18 cellular contexts compared by ENCODE assay signal in the genomic region with DNA sequence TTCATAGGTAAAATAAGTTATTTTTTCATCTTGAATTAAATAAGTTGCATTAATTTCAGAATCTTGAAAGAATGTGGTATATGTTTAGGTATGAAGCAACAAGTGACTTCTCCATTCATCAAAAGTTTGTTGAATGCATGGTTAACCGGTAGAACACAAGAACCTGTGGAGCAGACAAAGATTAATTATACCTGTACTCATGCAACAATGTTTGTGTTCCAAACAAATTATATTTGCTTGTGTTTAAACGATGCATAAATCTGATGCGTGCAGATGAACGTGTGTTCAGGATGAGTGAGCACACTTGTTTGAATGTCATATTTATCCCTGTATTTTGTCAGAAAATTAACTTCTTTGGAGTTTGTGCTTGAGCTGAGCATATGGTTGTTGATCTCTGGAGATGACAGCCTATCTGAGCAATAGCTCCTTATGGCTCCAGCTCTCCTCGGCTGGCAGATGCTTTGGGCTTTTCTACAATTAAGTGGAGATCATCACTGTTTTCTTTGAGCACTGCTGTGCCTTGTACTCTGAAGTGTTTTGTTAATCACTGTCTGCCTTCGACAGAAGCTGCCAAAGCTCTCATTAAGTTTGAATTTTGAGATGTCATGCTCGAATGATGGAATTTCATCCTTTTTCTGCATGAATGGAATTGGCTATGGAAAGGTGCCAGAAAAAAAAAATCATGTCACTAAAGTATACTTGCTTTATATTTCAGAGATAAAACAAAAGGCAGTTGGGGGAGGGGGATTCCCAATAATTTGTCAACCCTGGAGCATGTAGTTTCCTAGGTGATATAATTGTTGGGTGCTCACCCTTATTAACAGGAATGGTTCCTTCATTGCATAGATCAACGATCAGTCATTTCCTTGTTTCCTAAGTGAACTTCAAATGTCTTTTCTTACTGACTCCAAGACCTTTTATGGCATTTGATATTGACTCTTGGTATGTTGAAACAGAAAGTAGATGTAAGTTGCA.
A peak's percentile ranks its signal among the peaks of the same experiment; 100 is the strongest.
DNase-seq lines count a peak whose midpoint lies in the region; ATAC-seq lines count a peak whose summit lies in the region.
"Had no signal": no experiment of that assay in that cellular context is flagged by ENCODE, and none has a peak within 500 bp of the region (broad histone marks: within the 10 kb centered on the region; RNA-seq: fewer than 3 reads in every experiment).

No MANE protein-coding gene starts in this region.

- no peak for ATAC-seq in HG03025 (IDR thresholded peaks at IDR 0.05; ENCODE audit: low FRiP score, unreplicated experiment)
- ATAC-seq: activated T-cell treated with anti-CD3 and anti-CD28 coated beads, Interleukin-2, amount 50 U/mL, for 4 hours; HCT116 had no signal

- H3K4me3 ChIP-seq in MG63, result no peak overlapping the region
- H3K4me3 ChIP-seq: esophagus muscularis mucosa, Peyer's patch, thoracic aorta had no signal

- no peaks in the 10 kb centered on the region for H3K36me3 ChIP-seq in MG63
- H3K36me3 ChIP-seq: esophagus muscularis mucosa, Peyer's patch, thoracic aorta had no signal

- peak; percentile 51 for DNase-seq in D341Med (ENCODE audit: low spot score)
- DNase-seq in HS-5 (ENCODE audit: low read depth), result peak; percentile 13
- DNase-seq in NCI-H446 treated with DMSO at 0.1 percent for 48 hours (lab: John Stamatoyannopoulos, UW), result peak; percentile 77
- DNase-seq in iris pigment epithelial cell (ENCODE audit: low read depth), result peak; percentile 5
- DNase-seq in midbrain (lab: John Stamatoyannopoulos, UW), result no peak
- no peak for DNase-seq in MG63
- no peak for DNase-seq in posterior vena cava (ENCODE audit: low spot score)
- DNase-seq: activated T-cell treated with anti-CD3 and anti-CD28 coated beads, Interleukin-2, amount 50 U/mL, for 4 hours; Caco-2; head of caudate nucleus; NCI-H526; occipital lobe; Peyer's patch; stimulated activated CD4-positive, alpha-beta T cell treated with anti-CD3 and anti-CD28 coated beads, Interleukin-4, amount 100 ng/mL, for 24 hours had no signal

- no peaks in the 10 kb centered on the region for H3K9me3 ChIP-seq in MG63
- H3K9me3 ChIP-seq: Caco-2, esophagus muscularis mucosa, Peyer's patch, thoracic aorta had no signal

- no peaks in the 10 kb centered on the region; the same call in 1 of the 2 replicates for H3K27me3 ChIP-seq in MG63
- H3K27me3 ChIP-seq: esophagus muscularis mucosa, Peyer's patch had no signal

- intact Hi-C loops in posterior vena cava (cut with DNase I), result no loop called here

Comparison
In these comparisons a context has a peak if more than half of its experiments do, and no peak if none do; other contexts are left out.
1. DNase-seq: peak in D341Med (single experiment), HS-5 (single experiment), NCI-H446 treated with DMSO at 0.1 percent for 48 hours (single experiment) and iris pigment epithelial cell (single experiment); none in midbrain (single experiment), MG63 (single experiment) and posterior vena cava (single experiment).